14 cellular contexts compared by ENCODE assay signal in the genomic region with DNA sequence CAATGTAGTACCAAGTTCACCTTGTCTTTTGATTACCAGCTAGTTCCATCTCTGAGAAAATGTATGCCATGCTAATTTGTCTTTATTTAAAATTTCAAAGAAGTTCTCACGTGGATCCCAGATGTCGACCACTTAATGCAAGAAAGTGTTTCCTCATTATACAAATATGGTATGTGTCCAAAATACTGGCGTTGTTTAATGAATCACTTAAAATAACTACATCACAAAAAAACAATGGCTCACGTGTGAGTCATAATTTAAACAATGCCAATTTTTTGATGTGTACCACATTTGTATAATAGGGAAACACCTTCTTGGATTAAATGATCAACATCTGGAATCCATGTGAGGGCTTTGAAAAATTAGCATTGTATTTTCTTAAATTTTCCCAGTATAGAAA. TPM values are rescaled to one million over a fixed set of nuclear protein-coding genes. Genes with fewer than 3 reads are reported as not detected.
"Had no signal": no experiment of that assay in that cellular context is flagged by ENCODE, and none has a peak within 500 bp of the region (broad histone marks: within the 10 kb centered on the region; RNA-seq: fewer than 3 reads in every experiment).

No MANE protein-coding gene starts in this region.

- ATAC-seq: activated CD8-positive, alpha-beta memory T cell treated with anti-CD3 and anti-CD28 coated beads, Interleukin-2, amount 10 ng/mL, durations not matched to agents 7 days and 5 days; left lung; mucosa of descending colon; naive thymus-derived CD4-positive, alpha-beta T cell; pancreas; sciatic nerve had no signal

- H3K4me3 ChIP-seq: colonic mucosa, esophagus squamous epithelium, left lung, mucosa of descending colon, pancreas, suprapubic skin had no signal

- DNase-seq: activated CD4-positive, alpha-beta memory T cell treated with anti-CD3 and anti-CD28 coated beads for 36 hours; activated CD8-positive, alpha-beta memory T cell treated with anti-CD3 and anti-CD28 coated beads, Interleukin-2, amount 10 ng/mL, durations not matched to agents 7 days and 5 days; activated naive CD4-positive, alpha-beta T cell treated with anti-CD3 and anti-CD28 coated beads, Interleukin-2, amount 50 U/mL, for 16 hours; activated T-cell treated with anti-CD3 and anti-CD28 coated beads, Interleukin-2, amount 50 U/mL, for 1 hour; colonic mucosa; esophagus squamous epithelium; hippocampal formation; left lung; mucosa of descending colon; naive thymus-derived CD4-positive, alpha-beta T cell; pancreas; WERI-Rb-1 had no signal

- H3K36me3 ChIP-seq: colonic mucosa, esophagus squamous epithelium, left lung, pancreas, suprapubic skin, WERI-Rb-1 had no signal

- H3K4me1 ChIP-seq: colonic mucosa, esophagus squamous epithelium, left lung, pancreas, suprapubic skin had no signal

- H3K27me3 ChIP-seq: colonic mucosa, esophagus squamous epithelium, left lung, pancreas, suprapubic skin had no signal

- H3K9me3 ChIP-seq: colonic mucosa, esophagus squamous epithelium, left lung, mucosa of descending colon, pancreas, suprapubic skin had no signal

- H3K27ac ChIP-seq: colonic mucosa, esophagus squamous epithelium, left lung, pancreas, suprapubic skin, WERI-Rb-1 had no signal

RNA-seq across cellular contexts. Expression of gene DBX2, which starts 40.8 kb away (rescaled TPM):
- total RNA-seq: activated CD4-positive, alpha-beta memory T cell treated with anti-CD3 and anti-CD28 coated beads for 36 hours; activated CD8-positive, alpha-beta memory T cell treated with anti-CD3 and anti-CD28 coated beads, Interleukin-2, amount 10 ng/mL, durations not matched to agents 7 days and 5 days; colonic mucosa; esophagus squamous epithelium; left lung; mucosa of descending colon; naive thymus-derived CD4-positive, alpha-beta T cell had no signal
